In genomic region chr7:44398953-44399574, GRCh38 we compare ENCODE assay signal across 15 cellular contexts.
DNase-seq lines count a peak whose midpoint lies in the region; ATAC-seq, FAIRE-seq and TF ChIP-seq lines count a peak whose summit lies in the region.
"Had no signal": no experiment of that assay in that cellular context is flagged by ENCODE, and none has a peak within 500 bp of the region (broad histone marks: within the 10 kb centered on the region; RNA-seq: fewer than 3 reads in every experiment).

No MANE protein-coding gene starts in this region.

- H3K79me2 ChIP-seq in endothelial cell of umbilical vein (ENCODE audit: control insufficient read depth, insufficient read depth, low read length): peaks cover 10% of the 10 kb centered on the region

- H3K36me3 ChIP-seq in endothelial cell of umbilical vein (ENCODE audit: control insufficient read depth in 2 of 2, extremely low read depth in 1 of 2, insufficient read depth in 2 of 2, low read length in 2 of 2) (peaks cover 0 to 6% of the 10 kb centered on the region in 2 experiments), skeletal muscle tissue (ENCODE audit: control insufficient read depth in 3 of 3, insufficient read depth in 3 of 3, low read length in 3 of 3) (peaks cover 16 to 17% (median 16%) of the 10 kb centered on the region in 3 donors), ascending aorta (peaks cover 15 to 38% of the 10 kb centered on the region in 2 donors)

- H3K4me3 ChIP-seq in endothelial cell of umbilical vein (replicated peaks in 1 of 3; ENCODE audit: insufficient read depth in 1 of 3, low read depth in 1 of 3, low read length in 3 of 3) (no peak overlapping the region), skeletal muscle tissue (ENCODE audit: low read length in 3 of 3) (peak overlapping the region in 1 of 3 donors; percentile 47), dorsolateral prefrontal cortex (peak overlapping the region in 4 of 59 donors; percentile 8 to 23 (median 16)), ascending aorta (no peak overlapping the region)

- no peak for DNase-seq in activated naive CD8-positive, alpha-beta T cell treated with anti-CD3 and anti-CD28 coated beads for 36 hours
- DNase-seq in activated naive CD8-positive, alpha-beta T cell treated with anti-CD3 and anti-CD28 coated beads, Interleukin-2, amount 50 U/mL, for 24 hours: no peak
- DNase-seq in NCI-H524 (lab: John Stamatoyannopoulos, UW) (peak; percentile 92 to 97), endothelial cell of umbilical vein (ENCODE audit: low read depth, low spot score) (no peak), dorsolateral prefrontal cortex (no peak), cerebellar cortex (ENCODE audit: low spot score) (no peak), ascending aorta (ENCODE audit: low spot score in 2 of 2) (no peak)
- DNase-seq: activated CD4-positive, alpha-beta T cell treated with anti-CD3 and anti-CD28 coated beads, Interleukin-2, amount 10 ng/mL, durations not matched to agents 7 days and 5 days; EL; GOT3; MM.1S; stimulated activated CD4-positive, alpha-beta T cell treated with anti-CD3 and anti-CD28 coated beads, Interleukin-4, amount 100 ng/mL, for 1 hour; stimulated activated naive CD4-positive, alpha-beta T cell had no signal

- intact Hi-C loops in endothelial cell of umbilical vein (cut with micrococcal nuclease) (loop anchor here (1.0 to 2.0 kb wide), 3 partner anchors 21 to 140 kb away; no protein-coding TSS in a partner anchor), dorsolateral prefrontal cortex (cut with DNase I) (no loop called here), ascending aorta (cut with DNase I) (no loop called here)

- H3K36me3 Mint-ChIP-seq in activated naive CD8-positive, alpha-beta T cell treated with anti-CD3 and anti-CD28 coated beads for 36 hours: peaks cover 3% of the 10 kb centered on the region
- peaks cover 12% of the 10 kb centered on the region for H3K36me3 Mint-ChIP-seq in activated naive CD8-positive, alpha-beta T cell treated with anti-CD3 and anti-CD28 coated beads, Interleukin-2, amount 50 U/mL, for 24 hours (ENCODE audit: low read depth)

- POLR2A ChIA-PET in endothelial cell of umbilical vein (lab: Charles Lee): interaction anchor here (1.0 kb wide), 1 partner anchor 16 kb away, joined by 3 read pairs; no protein-coding TSS in a partner anchor

- TF ChIP-seq CTCF in endothelial cell of umbilical vein (IDR thresholded peaks at IDR 0.05; ENCODE audit: extremely low read depth in 1 of 2, insufficient read depth in 1 of 2, low read depth in 1 of 2, low read length in 2 of 2): no peak
- TF ChIP-seq CTCF in dorsolateral prefrontal cortex (IDR thresholded peaks at IDR 0.05 in 54 of 56, conservative IDR thresholded peaks at IDR 0.05 in 2 of 56; ENCODE audit: low read depth in 1 of 56, partially characterized antibody in 56 of 56): no peak
- TF ChIP-seq CTCF in ascending aorta (IDR thresholded peaks at IDR 0.05): no peak

- H3K27me3 ChIP-seq in endothelial cell of umbilical vein (ENCODE audit: control insufficient read depth in 2 of 2, insufficient read depth in 2 of 2, low read length in 2 of 2): no peaks in the 10 kb centered on the region
- no peaks in the 10 kb centered on the region for H3K27me3 ChIP-seq in skeletal muscle tissue (ENCODE audit: control insufficient read depth in 3 of 3, insufficient read depth in 3 of 3, low read length in 3 of 3)
- H3K27me3 ChIP-seq in dorsolateral prefrontal cortex: no peaks in the 10 kb centered on the region
- H3K27me3 ChIP-seq in ascending aorta: no peaks in the 10 kb centered on the region

- peaks cover 31% of the 10 kb centered on the region for H3K4me1 ChIP-seq in endothelial cell of umbilical vein (ENCODE audit: control insufficient read depth, extremely low read depth, insufficient read depth, low read length)
- peaks cover 26 to 57% (median 48%) of the 10 kb centered on the region in 3 donors for H3K4me1 ChIP-seq in skeletal muscle tissue (ENCODE audit: control insufficient read depth in 3 of 3, insufficient read depth in 3 of 3, low read length in 3 of 3)
- H3K4me1 ChIP-seq in ascending aorta: no peaks in the 10 kb centered on the region

- dilution Hi-C loops in endothelial cell of umbilical vein (cut with MboI; ENCODE audit: extremely low pct_ligation_motif_present, low sequenced_read_pairs): no loop called here

- H3K4me1 Mint-ChIP-seq in activated naive CD8-positive, alpha-beta T cell treated with anti-CD3 and anti-CD28 coated beads for 36 hours: no peaks in the 10 kb centered on the region
- no peaks in the 10 kb centered on the region for H3K4me1 Mint-ChIP-seq in activated naive CD8-positive, alpha-beta T cell treated with anti-CD3 and anti-CD28 coated beads, Interleukin-2, amount 50 U/mL, for 24 hours
- H3K4me1 Mint-ChIP-seq: activated CD4-positive, alpha-beta T cell treated with anti-CD3 and anti-CD28 coated beads, Interleukin-2, amount 10 ng/mL, durations not matched to agents 7 days and 5 days; mesothelial cell of epicardium had no signal

- H3K27ac Mint-ChIP-seq in activated naive CD8-positive, alpha-beta T cell treated with anti-CD3 and anti-CD28 coated beads for 36 hours: peak overlapping the region; percentile 22
- H3K27ac Mint-ChIP-seq in activated naive CD8-positive, alpha-beta T cell treated with anti-CD3 and anti-CD28 coated beads, Interleukin-2, amount 50 U/mL, for 24 hours: no peak overlapping the region
- H3K27ac Mint-ChIP-seq: activated CD4-positive, alpha-beta T cell treated with anti-CD3 and anti-CD28 coated beads, Interleukin-2, amount 10 ng/mL, durations not matched to agents 7 days and 5 days; mesothelial cell of epicardium had no signal

- no peaks in the 10 kb centered on the region for H3K9me3 Mint-ChIP-seq in activated naive CD8-positive, alpha-beta T cell treated with anti-CD3 and anti-CD28 coated beads for 36 hours
- H3K9me3 Mint-ChIP-seq in activated naive CD8-positive, alpha-beta T cell treated with anti-CD3 and anti-CD28 coated beads, Interleukin-2, amount 50 U/mL, for 24 hours: no peaks in the 10 kb centered on the region
- H3K9me3 Mint-ChIP-seq: activated CD4-positive, alpha-beta T cell treated with anti-CD3 and anti-CD28 coated beads, Interleukin-2, amount 10 ng/mL, durations not matched to agents 7 days and 5 days; mesothelial cell of epicardium had no signal

- BruUV-seq in endothelial cell of umbilical vein (replicated peaks; lab: Mats Ljungman, UMichigan): TSS peak; percentile 94

- TF ChIP-seq POLR2A in endothelial cell of umbilical vein (IDR thresholded peaks at IDR 0.05; ENCODE audit: low read depth, low read length): no peak

- no peak for ATAC-seq in activated naive CD8-positive, alpha-beta T cell treated with anti-CD3 and anti-CD28 coated beads, Interleukin-2, amount 50 U/mL, for 24 hours

- H2AFZ ChIP-seq in endothelial cell of umbilical vein (ENCODE audit: low read depth, low read length): no peak overlapping the region

- peak overlapping the region; percentile 52 for H3K4me2 ChIP-seq in endothelial cell of umbilical vein (ENCODE audit: insufficient read depth, low read length)

- CTCF ChIA-PET in endothelial cell of umbilical vein (lab: Charles Lee): interaction anchor here (0.7 to 2.4 kb wide), 8 partner anchors 9 to 167 kb away, joined by 3 to 10 read pairs (median 4); no protein-coding TSS in a partner anchor

- no peaks in the 10 kb centered on the region for H3K27me3 Mint-ChIP-seq in activated naive CD8-positive, alpha-beta T cell treated with anti-CD3 and anti-CD28 coated beads for 36 hours
- H3K27me3 Mint-ChIP-seq in activated naive CD8-positive, alpha-beta T cell treated with anti-CD3 and anti-CD28 coated beads, Interleukin-2, amount 50 U/mL, for 24 hours: no peaks in the 10 kb centered on the region
- H3K27me3 Mint-ChIP-seq: activated CD4-positive, alpha-beta T cell treated with anti-CD3 and anti-CD28 coated beads, Interleukin-2, amount 10 ng/mL, durations not matched to agents 7 days and 5 days had no signal

- no peaks in the 10 kb centered on the region for H3K9me1 ChIP-seq in endothelial cell of umbilical vein (replicated peaks; ENCODE audit: control insufficient read depth, extremely low read depth, insufficient read depth, low read length)

- peak overlapping the region; percentile 88 for H3K27ac ChIP-seq in endothelial cell of umbilical vein (ENCODE audit: insufficient read depth, low read depth, low read length)
- H3K27ac ChIP-seq in skeletal muscle tissue (ENCODE audit: low read depth, low read length): peak overlapping the region; percentile 82
- H3K27ac ChIP-seq in dorsolateral prefrontal cortex: peak overlapping the region in 26 of 59 donors; percentile 1 to 78 (median 27)
- H3K27ac ChIP-seq in ascending aorta: no peak overlapping the region

- no peak overlapping the region for H3K4me3 Mint-ChIP-seq in activated naive CD8-positive, alpha-beta T cell treated with anti-CD3 and anti-CD28 coated beads for 36 hours
- H3K4me3 Mint-ChIP-seq in activated naive CD8-positive, alpha-beta T cell treated with anti-CD3 and anti-CD28 coated beads, Interleukin-2, amount 50 U/mL, for 24 hours: no peak overlapping the region
- H3K4me3 Mint-ChIP-seq: activated CD4-positive, alpha-beta T cell treated with anti-CD3 and anti-CD28 coated beads, Interleukin-2, amount 10 ng/mL, durations not matched to agents 7 days and 5 days; mesothelial cell of epicardium had no signal

- FAIRE-seq in endothelial cell of umbilical vein (lab: Jason Lieb, UNC): no peak

- H4K20me1 ChIP-seq in endothelial cell of umbilical vein (replicated peaks; ENCODE audit: control insufficient read depth, extremely low read depth, insufficient read depth, low read length): no peaks in the 10 kb centered on the region

- H3K9ac ChIP-seq in endothelial cell of umbilical vein (replicated peaks; ENCODE audit: extremely low read depth, insufficient read depth, low read length): peak overlapping the region; percentile 37
- peak overlapping the region in 2 of 3 donors; percentile 38 to 55 for H3K9ac ChIP-seq in skeletal muscle tissue (ENCODE audit: low read depth in 1 of 3, low read length in 3 of 3)

- no peaks in the 10 kb centered on the region for H3K9me3 ChIP-seq in endothelial cell of umbilical vein (replicated peaks; ENCODE audit: control insufficient read depth, insufficient read depth, low read length)
- H3K9me3 ChIP-seq in skeletal muscle tissue (ENCODE audit: control insufficient read depth in 3 of 3, low read length in 3 of 3): no peaks in the 10 kb centered on the region
- no peaks in the 10 kb centered on the region for H3K9me3 ChIP-seq in ascending aorta

TF ChIP-seq in endothelial cell of umbilical vein, 7 proteins besides CTCF, POLR2A, EP300 and RAD21 (continues in another document):
- TF ChIP-seq JUN (IDR thresholded peaks at IDR 0.05; ENCODE audit: borderline replicate concordance, insufficient read depth, insufficient read length, low read depth) (no peak), POLR2AphosphoS5 (IDR thresholded peaks at IDR 0.05; ENCODE audit: insufficient read depth, low read depth, low read length) (no peak), FOS (IDR thresholded peaks at IDR 0.05; ENCODE audit: borderline replicate concordance, insufficient read depth, low read length) (no peak), GATA2 (IDR thresholded peaks at IDR 0.05; ENCODE audit: insufficient read depth, insufficient read length, low read depth, low read length) (no peak), EZH2 (IDR thresholded peaks at IDR 0.05; ENCODE audit: borderline replicate concordance, low read depth, low read length, severe bottlenecking) (no peak), MYC (IDR thresholded peaks at IDR 0.05; ENCODE audit: low read depth, low read length) (no peak)

Comparison
In these comparisons a context has a peak if more than half of its experiments do, and no peak if none do; other contexts are left out.
1. DNase-seq: peak in NCI-H524 (2 of 2); none in activated naive CD8-positive, alpha-beta T cell treated with anti-CD3 and anti-CD28 coated beads for 36 hours (single experiment), activated naive CD8-positive, alpha-beta T cell treated with anti-CD3 and anti-CD28 coated beads, Interleukin-2, amount 50 U/mL, for 24 hours (single experiment), endothelial cell of umbilical vein (single experiment), dorsolateral prefrontal cortex (0 of 10), cerebellar cortex (single experiment) and ascending aorta (0 of 2).
2. H3K27ac ChIP-seq: peak in endothelial cell of umbilical vein (single experiment) and skeletal muscle tissue (single experiment); none in ascending aorta (0 of 2).